In the genomic region with DNA sequence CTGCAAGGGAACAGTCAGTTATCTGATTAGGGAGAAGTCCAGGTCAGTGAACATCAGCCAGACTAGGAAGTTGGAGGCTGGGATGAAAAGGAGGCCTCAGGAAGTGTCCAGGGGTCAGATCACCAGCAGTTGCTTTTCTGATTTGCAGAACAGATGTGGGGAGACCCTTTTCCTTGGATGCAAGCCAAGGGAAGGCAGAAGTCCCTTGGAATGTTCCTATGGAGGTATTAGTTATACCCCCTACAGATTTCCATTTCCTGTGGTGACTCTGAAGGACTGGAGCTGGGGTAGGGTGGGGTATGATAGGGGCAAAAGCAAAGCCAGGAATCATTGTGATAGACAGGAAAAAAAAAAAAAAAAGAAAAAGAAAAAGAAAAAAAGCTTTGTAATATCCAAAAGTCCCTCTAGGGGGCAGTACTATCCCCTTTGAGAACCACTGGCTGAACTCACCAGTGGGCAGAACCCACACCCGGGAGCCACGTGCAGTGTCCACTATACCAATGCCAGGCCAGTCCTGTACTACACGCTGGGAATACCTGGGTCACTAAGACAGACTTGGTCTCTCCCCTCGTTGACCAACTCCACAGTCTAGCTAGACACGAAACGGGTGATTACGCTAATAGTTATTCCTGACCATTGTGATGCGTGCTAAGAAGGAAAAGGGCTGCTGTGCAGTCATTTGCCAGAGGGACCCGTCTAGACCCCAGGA, we compare ENCODE assay signal across 10 cellular contexts. TPM values are rescaled to one million over a fixed set of nuclear protein-coding genes. Genes with fewer than 3 reads are reported as not detected.
DNase-seq lines count a peak whose midpoint lies in the region; ATAC-seq and TF ChIP-seq lines count a peak whose summit lies in the region.
"Had no signal": no experiment of that assay in that cellular context is flagged by ENCODE, and none has a peak within 500 bp of the region (broad histone marks: within the 10 kb centered on the region; RNA-seq: fewer than 3 reads in every experiment).

No MANE protein-coding gene starts in this region.

- no peak for ATAC-seq in HG02588 (IDR thresholded peaks at IDR 0.05; ENCODE audit: unreplicated experiment)

- H3K4me3 Mint-ChIP-seq in MCF 10A (ENCODE audit: unreplicated experiment) = no peak overlapping the region

- H3K27ac Mint-ChIP-seq in MCF 10A (ENCODE audit: low read depth, unreplicated experiment) = no peak overlapping the region

- DNase-seq in MCF 10A (ENCODE audit: unreplicated experiment) (no peak), breast epithelium (ENCODE audit: low spot score in 2 of 2) (no peak), hepatic stellate cell (ENCODE audit: low spot score) (peak; percentile 72), SW480 (ENCODE audit: low spot score) (no peak), tibial artery (no peak), epidermal melanocyte (ENCODE audit: insufficient read length, low spot score) (no peak)
- DNase-seq: activated CD8-positive, alpha-beta memory T cell treated with anti-CD3 and anti-CD28 coated beads, Interleukin-2, amount 50 U/mL, for 4 hours; COR-L47 had no signal

- H3K36me3 Mint-ChIP-seq in MCF 10A (ENCODE audit: insufficient read depth, unreplicated experiment) = peaks cover 6% of the 10 kb centered on the region

- CTCF ChIA-PET in MCF 10A (lab: Yijun Ruan, JAX) = interaction anchor here (0.6 to 2.7 kb wide), 11 partner anchors 9 to 680 kb away, joined by 3 to 21 read pairs (median 5); no protein-coding TSS in a partner anchor

- no peak for TF ChIP-seq POLR2A in breast epithelium (IDR thresholded peaks at IDR 0.05)

- H3K9me3 ChIP-seq in breast epithelium (peaks cover 10 to 14% of the 10 kb centered on the region in 2 donors), tibial artery (no peaks in the 10 kb centered on the region)

- no peaks in the 10 kb centered on the region for H3K36me3 ChIP-seq in breast epithelium
- H3K36me3 ChIP-seq in tibial artery = no peaks in the 10 kb centered on the region

- H3K27ac ChIP-seq in breast epithelium (no peak overlapping the region), tibial artery (no peak overlapping the region)

- H3K9me3 Mint-ChIP-seq in MCF 10A (ENCODE audit: unreplicated experiment) = no peaks in the 10 kb centered on the region

- TF ChIP-seq CTCF in MCF 10A (IDR thresholded peaks at IDR 0.05; ENCODE audit: unreplicated experiment) = peak; percentile 59
- no peak for TF ChIP-seq CTCF in breast epithelium (IDR thresholded peaks at IDR 0.05)
- TF ChIP-seq CTCF in WI38 (IDR thresholded peaks at IDR 0.05; ENCODE audit: low read depth, low read length) = peak; percentile 56
- TF ChIP-seq CTCF in tibial artery (IDR thresholded peaks at IDR 0.05) = no peak

- peaks cover 13% of the 10 kb centered on the region for H3K4me1 Mint-ChIP-seq in MCF 10A (ENCODE audit: insufficient read depth, unreplicated experiment)

- H3K27me3 ChIP-seq in breast epithelium (peaks cover 0 to 22% of the 10 kb centered on the region in 2 donors), tibial artery (no peaks in the 10 kb centered on the region)

- H3K4me1 ChIP-seq in breast epithelium (no peaks in the 10 kb centered on the region), tibial artery (peaks cover 0 to 40% (median 25%) of the 10 kb centered on the region in 4 donors)

- POLR2A ChIA-PET in MCF 10A (lab: Yijun Ruan, JAX) = interaction anchor here (0.6 to 1.3 kb wide), 3 partner anchors 8 to 38 kb away, joined by 3 read pairs; no protein-coding TSS in a partner anchor

- H3K4me3 ChIP-seq in breast epithelium = no peak overlapping the region
- H3K4me3 ChIP-seq in WI38 (ENCODE audit: low read depth, low read length) = no peak overlapping the region
- H3K4me3 ChIP-seq in tibial artery = no peak overlapping the region

- H3K27me3 Mint-ChIP-seq in MCF 10A (ENCODE audit: insufficient read depth, unreplicated experiment) = no peaks in the 10 kb centered on the region

- no TSS peak for BruUV-seq in MCF 10A (replicated peaks; lab: Mats Ljungman, UMichigan)

- intact Hi-C loops in MCF 10A (cut with micrococcal nuclease) (loop anchor here (1.0 kb wide), 1 partner anchor 50 kb away; no protein-coding TSS in a partner anchor), breast epithelium (cut with DNase I; ENCODE audit: low total_unique reads) (no loop called here), tibial artery (cut with DNase I; ENCODE audit: low total_unique reads) (loop anchor here (2.0 kb wide), 1 partner anchor 48 kb away; no protein-coding TSS in a partner anchor)

RNA-seq across cellular contexts. Expression of a gene that starts 7.4 kb away (rescaled TPM):
- 2.0 and 2.1 TPM in 2 replicates for total RNA-seq in MCF 10A (2022)
- 10 to 100 TPM in 1 of 3 donors, 1 to 10 TPM in 2; 3.0 to 15.7 (median 4.8) TPM for total RNA-seq in breast epithelium

Comparison
In these comparisons a context has a peak if more than half of its experiments do, and no peak if none do; other contexts are left out.
1. CTCF ChIP-seq: peak in MCF 10A (single experiment) and WI38 (single experiment); none in breast epithelium (0 of 3) and tibial artery (0 of 2).